ENCODE assay signal across 14 cellular contexts in genomic region chr22:30079952-30080533, GRCh38. TPM values are rescaled to one million over a fixed set of nuclear protein-coding genes. Genes with fewer than 3 reads are reported as not detected.
DNase-seq lines count a peak whose midpoint lies in the region; ATAC-seq and TF ChIP-seq lines count a peak whose summit lies in the region.
"Had no signal": no experiment of that assay in that cellular context is flagged by ENCODE, and none has a peak within 500 bp of the region (broad histone marks: within the 10 kb centered on the region; RNA-seq: fewer than 3 reads in every experiment).

A gene with protein sequence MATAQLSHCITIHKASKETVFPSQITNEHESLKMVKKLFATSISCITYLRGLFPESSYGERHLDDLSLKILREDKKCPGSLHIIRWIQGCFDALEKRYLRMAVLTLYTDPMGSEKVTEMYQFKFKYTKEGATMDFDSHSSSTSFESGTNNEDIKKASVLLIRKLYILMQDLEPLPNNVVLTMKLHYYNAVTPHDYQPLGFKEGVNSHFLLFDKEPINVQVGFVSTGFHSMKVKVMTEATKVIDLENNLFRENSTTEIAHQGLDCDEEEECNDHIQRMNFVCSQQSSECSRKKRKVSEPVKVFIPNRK (plus strand): TSS chr22:30080464. CDS start chr22:30093953, 13,489 bp downstream.

- DNase-seq in cardiac muscle cell (ENCODE audit: low read depth in 1 of 2, low spot score in 1 of 2) (peak; percentile 24 to 77), prostate gland (ENCODE audit: low spot score) (no peak), SK-N-SH (no peak)
- no peak for DNase-seq in natural killer cell treated with Interleukin-12 subunit alpha and Interleukin-12 subunit beta and Interleukin-15 and Interleukin-18, amount 100 ng/mL, for 72 hours (ENCODE audit: low spot score)
- DNase-seq in activated effector memory CD4-positive, alpha-beta T cell treated with anti-CD3 and anti-CD28 coated beads, Interleukin-2, amount 50 U/mL, for 16 hours, result no peak
- DNase-seq in activated naive CD4-positive, alpha-beta T cell treated with anti-CD3 and anti-CD28 coated beads, Interleukin-2, amount 10 ng/mL, durations not matched to agents 7 days and 5 days, result no peak
- DNase-seq: activated CD4-positive, CD25-positive, alpha-beta regulatory T cell; CD4-positive, alpha-beta memory T cell; cerebellar nuclear complex; NCI-H524; ovary had no signal

- peak within 1 kb of the TSS; percentile 56 to 75 (median 63) for H3K4me3 ChIP-seq in BLaER1 treated with 17β-estradiol and CSF1 and Interleukin-3, amounts not matched to agents 10 nM and 100 nM
- H3K4me3 ChIP-seq in OCI-LY3 (ENCODE audit: low read length), result peak within 1 kb of the TSS; percentile 56; the same call in 1 of the 2 replicates
- no peak within 1 kb of the TSS for H3K4me3 ChIP-seq in cardiac muscle cell
- no peak within 1 kb of the TSS for H3K4me3 ChIP-seq in prostate gland
- H3K4me3 ChIP-seq in SK-N-SH (ENCODE audit: low read depth in 2 of 2, low read length in 1 of 2), result no peak within 1 kb of the TSS
- H3K4me3 ChIP-seq: ovary had no signal

- WGBS in prostate gland, result 57% methylated on average over 35 of the region's 53 CpGs
- 94% methylated on average over 49 of the region's 53 CpGs for whole genome bisulfite sequencing in SK-N-SH (ENCODE audit: low lambda C conversion rate)

- no peaks in the 10 kb centered on the region for H3F3A ChIP-seq in SK-N-SH (replicated peaks; ENCODE audit: insufficient read depth)

- peaks cover 17 to 59% (median 42%) of the 10 kb centered on the region in 10 experiments for H3K4me1 ChIP-seq in BLaER1 treated with 17β-estradiol and CSF1 and Interleukin-3, amounts not matched to agents 10 nM and 100 nM
- peaks cover 9% of the 10 kb centered on the region for H3K4me1 ChIP-seq in OCI-LY3 (ENCODE audit: low read length)
- H3K4me1 ChIP-seq in cardiac muscle cell (ENCODE audit: low read depth), result no peaks in the 10 kb centered on the region
- no peaks in the 10 kb centered on the region for H3K4me1 ChIP-seq in prostate gland (replicated peaks)
- H3K4me1 ChIP-seq in SK-N-SH (ENCODE audit: control insufficient read depth in 1 of 2, insufficient read depth in 2 of 2, low read depth in 1 of 2, low read length in 1 of 2), result peaks cover 0 to 2% of the 10 kb centered on the region in 2 experiments; a peak in 1 of 4 replicates

- H3K9me3 Mint-ChIP-seq in natural killer cell treated with Interleukin-12 subunit alpha and Interleukin-12 subunit beta and Interleukin-15 and Interleukin-18, amount 100 ng/mL, for 72 hours, result no peaks in the 10 kb centered on the region
- H3K9me3 Mint-ChIP-seq in activated naive CD4-positive, alpha-beta T cell treated with anti-CD3 and anti-CD28 coated beads, Interleukin-2, amount 10 ng/mL, durations not matched to agents 7 days and 5 days, result peaks cover 5% of the 10 kb centered on the region

- H3K9me2 ChIP-seq in SK-N-SH, result no peaks in the 10 kb centered on the region

- no peak for TF ChIP-seq RAD21 in SK-N-SH (IDR thresholded peaks at IDR 0.05; ENCODE audit: low read length)

- no peaks in the 10 kb centered on the region for H3K36me3 ChIP-seq in BLaER1 treated with 17β-estradiol and CSF1 and Interleukin-3, amounts not matched to agents 10 nM and 100 nM
- H3K36me3 ChIP-seq in OCI-LY3 (replicated peaks; ENCODE audit: low read depth, low read length) (no peaks in the 10 kb centered on the region), cardiac muscle cell (no peaks in the 10 kb centered on the region), prostate gland (no peaks in the 10 kb centered on the region), SK-N-SH (replicated peaks in 1 of 2; ENCODE audit: control insufficient read depth in 1 of 2, insufficient read depth in 2 of 2, low read length in 1 of 2) (no peaks in the 10 kb centered on the region)
- H3K36me3 ChIP-seq: ovary had no signal

- H2AFZ ChIP-seq in OCI-LY3 (ENCODE audit: low read depth, low read length) (no peak within 1 kb of the TSS), SK-N-SH (ENCODE audit: low read depth) (no peak within 1 kb of the TSS)

- intact Hi-C loops in prostate gland (cut with DNase I), result no loop called here

- CTCF ChIA-PET in activated naive CD4-positive, alpha-beta T cell treated with anti-CD3 and anti-CD28 coated beads, Interleukin-2, amount 10 ng/mL, durations not matched to agents 7 days and 5 days (lab: Charles Lee), result interaction anchor here (1.3 kb wide), 1 partner anchor 75 kb away, joined by 3 read pairs; no protein-coding TSS in a partner anchor
- CTCF ChIA-PET in SK-N-SH (lab: Yijun Ruan, JAX), result interaction anchor here (1.4 to 1.5 kb wide), 2 partner anchors 9 to 74 kb away, joined by 4 to 5 read pairs; no protein-coding TSS in a partner anchor

- H3K4me3 Mint-ChIP-seq in natural killer cell treated with Interleukin-12 subunit alpha and Interleukin-12 subunit beta and Interleukin-15 and Interleukin-18, amount 100 ng/mL, for 72 hours, result peak within 1 kb of the TSS; percentile 17
- H3K4me3 Mint-ChIP-seq in activated naive CD4-positive, alpha-beta T cell treated with anti-CD3 and anti-CD28 coated beads, Interleukin-2, amount 10 ng/mL, durations not matched to agents 7 days and 5 days, result no peak within 1 kb of the TSS

- no peak for TF ChIP-seq EP300 in SK-N-SH (IDR thresholded peaks at IDR 0.05; ENCODE audit: borderline replicate concordance in 1 of 2, low read depth in 1 of 2, low read length in 1 of 2)

- H3K27ac ChIP-seq in BLaER1 treated with 17β-estradiol and CSF1 and Interleukin-3, amounts not matched to agents 10 nM and 100 nM, result peak within 1 kb of the TSS in 10 of 11 experiments; percentile 37 to 72 (median 66); a peak in 20 of 22 replicates
- H3K27ac ChIP-seq in OCI-LY3 (ENCODE audit: low read length), result no peak within 1 kb of the TSS
- H3K27ac ChIP-seq in cardiac muscle cell, result no peak within 1 kb of the TSS
- H3K27ac ChIP-seq in prostate gland, result no peak within 1 kb of the TSS
- H3K27ac ChIP-seq in SK-N-SH (ENCODE audit: low read depth in 2 of 2, low read length in 1 of 2), result no peak within 1 kb of the TSS
- H3K27ac ChIP-seq: ovary had no signal

- ATAC-seq in natural killer cell treated with Interleukin-12 subunit alpha and Interleukin-12 subunit beta and Interleukin-15 and Interleukin-18, amount 100 ng/mL, for 72 hours, result peak; percentile 66 to 79

- peak within 1 kb of the TSS in 1 of 2 donors; percentile 81 for H3K27ac Mint-ChIP-seq in natural killer cell treated with Interleukin-12 subunit alpha and Interleukin-12 subunit beta and Interleukin-15 and Interleukin-18, amount 100 ng/mL, for 72 hours
- no peak within 1 kb of the TSS for H3K27ac Mint-ChIP-seq in activated naive CD4-positive, alpha-beta T cell treated with anti-CD3 and anti-CD28 coated beads, Interleukin-2, amount 10 ng/mL, durations not matched to agents 7 days and 5 days

- peak within 1 kb of the TSS; percentile 60 to 80 (median 74) for H3K9ac ChIP-seq in BLaER1 treated with 17β-estradiol and CSF1 and Interleukin-3, amounts not matched to agents 10 nM and 100 nM
- no peak within 1 kb of the TSS for H3K9ac ChIP-seq in OCI-LY3 (ENCODE audit: low read length)
- no peak within 1 kb of the TSS for H3K9ac ChIP-seq in SK-N-SH

- H3K36me3 Mint-ChIP-seq in natural killer cell treated with Interleukin-12 subunit alpha and Interleukin-12 subunit beta and Interleukin-15 and Interleukin-18, amount 100 ng/mL, for 72 hours, result no peaks in the 10 kb centered on the region
- no peaks in the 10 kb centered on the region for H3K36me3 Mint-ChIP-seq in activated naive CD4-positive, alpha-beta T cell treated with anti-CD3 and anti-CD28 coated beads, Interleukin-2, amount 10 ng/mL, durations not matched to agents 7 days and 5 days
- H3K36me3 Mint-ChIP-seq: CD4-positive, alpha-beta memory T cell had no signal

- peaks cover 3 to 6% of the 10 kb centered on the region in 2 donors for H3K4me1 Mint-ChIP-seq in natural killer cell treated with Interleukin-12 subunit alpha and Interleukin-12 subunit beta and Interleukin-15 and Interleukin-18, amount 100 ng/mL, for 72 hours (ENCODE audit: low read depth in 2 of 2)
- H3K4me1 Mint-ChIP-seq in activated naive CD4-positive, alpha-beta T cell treated with anti-CD3 and anti-CD28 coated beads, Interleukin-2, amount 10 ng/mL, durations not matched to agents 7 days and 5 days, result peaks cover 11% of the 10 kb centered on the region

- peak within 1 kb of the TSS; percentile 77 to 93 (median 89) for H3K4me2 ChIP-seq in BLaER1 treated with 17β-estradiol and CSF1 and Interleukin-3, amounts not matched to agents 10 nM and 100 nM
- H3K4me2 ChIP-seq in OCI-LY3 (ENCODE audit: low read length) (peak within 1 kb of the TSS; percentile 42), SK-N-SH (no peak within 1 kb of the TSS)

- H4K20me1 ChIP-seq in BLaER1 treated with 17β-estradiol and CSF1 and Interleukin-3, amounts not matched to agents 10 nM and 100 nM, result no peaks in the 10 kb centered on the region
- no peaks in the 10 kb centered on the region for H4K20me1 ChIP-seq in OCI-LY3 (ENCODE audit: insufficient read depth, low read length)
- H4K20me1 ChIP-seq in SK-N-SH (ENCODE audit: insufficient read depth), result no peaks in the 10 kb centered on the region

- peaks cover 21 to 28% of the 10 kb centered on the region in 2 donors for H3K27me3 Mint-ChIP-seq in natural killer cell treated with Interleukin-12 subunit alpha and Interleukin-12 subunit beta and Interleukin-15 and Interleukin-18, amount 100 ng/mL, for 72 hours
- H3K27me3 Mint-ChIP-seq in activated naive CD4-positive, alpha-beta T cell treated with anti-CD3 and anti-CD28 coated beads, Interleukin-2, amount 10 ng/mL, durations not matched to agents 7 days and 5 days, result peaks cover 10% of the 10 kb centered on the region
- H3K27me3 Mint-ChIP-seq: CD4-positive, alpha-beta memory T cell had no signal

- TF ChIP-seq POLR2A in prostate gland (IDR thresholded peaks at IDR 0.05), result no peak

- H3K9me3 ChIP-seq in BLaER1 treated with 17β-estradiol and CSF1 and Interleukin-3, amounts not matched to agents 10 nM and 100 nM (replicated peaks in 1 of 11), result peaks cover 0 to 6% (median 0%) of the 10 kb centered on the region in 11 experiments; a peak in 1 of 22 replicates
- H3K9me3 ChIP-seq in OCI-LY3 (ENCODE audit: insufficient read depth, low read length) (no peaks in the 10 kb centered on the region), cardiac muscle cell (ENCODE audit: low read depth) (no peaks in the 10 kb centered on the region), prostate gland (no peaks in the 10 kb centered on the region), SK-N-SH (no peaks in the 10 kb centered on the region)
- H3K9me3 ChIP-seq: ovary had no signal

- no peaks in the 10 kb centered on the region for H3K79me2 ChIP-seq in OCI-LY3 (ENCODE audit: low read length)
- no peaks in the 10 kb centered on the region for H3K79me2 ChIP-seq in SK-N-SH (ENCODE audit: insufficient read depth)

- TF ChIP-seq CTCF in OCI-LY3 (IDR thresholded peaks at IDR 0.05; ENCODE audit: low read depth, low read length) (no peak), cardiac muscle cell (IDR thresholded peaks at IDR 0.05; ENCODE audit: low read depth, low read length) (no peak), prostate gland (IDR thresholded peaks at IDR 0.05) (no peak), SK-N-SH (IDR thresholded peaks at IDR 0.05) (no peak)

- POLR2A ChIA-PET in SK-N-SH (lab: Yijun Ruan, JAX), result no interaction called here

- peaks cover 0 to 3% (median 0%) of the 10 kb centered on the region in 11 experiments; a peak in 1 of 22 replicates for H3K27me3 ChIP-seq in BLaER1 treated with 17β-estradiol and CSF1 and Interleukin-3, amounts not matched to agents 10 nM and 100 nM
- peaks cover 20% of the 10 kb centered on the region for H3K27me3 ChIP-seq in OCI-LY3 (ENCODE audit: low read depth, low read length)
- H3K27me3 ChIP-seq in cardiac muscle cell, result peaks cover 11% of the 10 kb centered on the region
- H3K27me3 ChIP-seq in prostate gland (replicated peaks; ENCODE audit: insufficient read depth), result no peaks in the 10 kb centered on the region
- H3K27me3 ChIP-seq in SK-N-SH (ENCODE audit: insufficient read depth), result peaks cover 12% of the 10 kb centered on the region; the same call in 1 of the 2 replicates
- H3K27me3 ChIP-seq: ovary had no signal

RNA-seq across cellular contexts. Expression of the gene that starts here (rescaled TPM):
- not detected in 2 replicates for total RNA-seq in cardiac muscle cell
- not detected in 2 replicates for polyA plus RNA-seq in cardiac muscle cell
- not detected for total RNA-seq in natural killer cell treated with Interleukin-12 subunit alpha and Interleukin-12 subunit beta and Interleukin-15 and Interleukin-18, amount 100 ng/mL, for 72 hours
- 1 to 10 TPM in 1 of 2 donors, not detected in 1; 6.9 TPM for total RNA-seq in prostate gland
- polyA plus RNA-seq in SK-N-SH (2012; rRNA removed), result not detected in 2 replicates
- not detected in 2 replicates for polyA plus RNA-seq in SK-N-SH (2012; cell fraction: cytosol; rRNA removed)
- not detected in 2 replicates for polyA plus RNA-seq in SK-N-SH (2012; cell fraction: nucleus; rRNA removed)
- total RNA-seq: CD4-positive, alpha-beta memory T cell; ovary; subcutaneous adipose tissue had no signal
- polyA plus RNA-seq: CD4-positive, alpha-beta memory T cell; ovary had no signal

Comparison
In these comparisons a context has a peak if more than half of its experiments do, and no peak if none do; other contexts are left out.
1. Peak in DNase-seq in cardiac muscle cell; RNA of the gene not detected or under 1 TPM.
2. Peak in ATAC-seq in natural killer cell treated with Interleukin-12 subunit alpha and Interleukin-12 subunit beta and Interleukin-15 and Interleukin-18, amount 100 ng/mL, for 72 hours; RNA of the gene not detected or under 1 TPM.
3. H3K27ac ChIP-seq: peak in BLaER1 treated with 17β-estradiol and CSF1 and Interleukin-3, amounts not matched to agents 10 nM and 100 nM (10 of 11); none in OCI-LY3 (single experiment), cardiac muscle cell (single experiment), prostate gland (0 of 2) and SK-N-SH (0 of 2).
4. H3K4me3 ChIP-seq: peak in BLaER1 treated with 17β-estradiol and CSF1 and Interleukin-3, amounts not matched to agents 10 nM and 100 nM (10 of 10) and OCI-LY3 (single experiment); none in cardiac muscle cell (single experiment), prostate gland (0 of 2) and SK-N-SH (0 of 2).
5. H3K9ac ChIP-seq: peak in BLaER1 treated with 17β-estradiol and CSF1 and Interleukin-3, amounts not matched to agents 10 nM and 100 nM (11 of 11); none in OCI-LY3 (single experiment) and SK-N-SH (single experiment).